In genomic region chr12:89709994-89710872, GRCh38 we compare ENCODE assay signal across 8 cellular contexts. TPM values are rescaled to one million over a fixed set of nuclear protein-coding genes. Genes with fewer than 3 reads are reported as not detected.
DNase-seq lines count a peak whose midpoint lies in the region; ATAC-seq and TF ChIP-seq lines count a peak whose summit lies in the region.

No MANE protein-coding gene starts in this region.

- no peaks in the 10 kb centered on the region for H3K36me3 ChIP-seq in GM06990 (ENCODE audit: control insufficient read depth, insufficient read depth, low read length)
- no peaks in the 10 kb centered on the region for H3K36me3 ChIP-seq in SK-N-SH (replicated peaks in 1 of 2; ENCODE audit: control insufficient read depth in 1 of 2, insufficient read depth in 2 of 2, low read length in 1 of 2)

- peak overlapping the region; percentile 74 for H3K9ac ChIP-seq in SK-N-SH

- peak overlapping the region; percentile 82 for H3K4me2 ChIP-seq in SK-N-SH

- in situ Hi-C loops in KBM-7 (cut with MboI; ENCODE audit: low pct_unique_long_range_greater_than_20kb, low sequenced_read_pairs): no loop called here

- POLR2A ChIA-PET in SK-N-SH (lab: Yijun Ruan, JAX): interaction anchor here (0.8 to 1.5 kb wide), 3 partner anchors 11 to 393 kb away, joined by 3 to 6 read pairs (median 3); no protein-coding TSS in a partner anchor

- no peaks in the 10 kb centered on the region for H3K27me3 Mint-ChIP-seq in stimulated activated memory B cell treated with anti-CD40 and anti-IgM and Interleukin-4, amounts not matched to agents 10 μg/mL and 1 μg/mL and 100 μg/mL, for 72 hours

- intact Hi-C loops in dorsolateral prefrontal cortex (cut with DNase I): loop anchor here (5.0 to 10.0 kb wide), 3 partner anchors 168 to 405 kb away; partner anchors contain the start of gene POC1B (in 1 of the 2)

- no peak for TF ChIP-seq EP300 in SK-N-SH (IDR thresholded peaks at IDR 0.05; ENCODE audit: borderline replicate concordance in 1 of 2, low read depth in 1 of 2, low read length in 1 of 2)

- H3K4me3 Mint-ChIP-seq in stimulated activated memory B cell treated with anti-CD40 and anti-IgM and Interleukin-4, amounts not matched to agents 10 μg/mL and 1 μg/mL and 100 μg/mL, for 72 hours: peak overlapping the region; percentile 94

- H4K20me1 ChIP-seq in SK-N-SH (ENCODE audit: insufficient read depth): peaks cover 12% of the 10 kb centered on the region; the same call in 1 of the 2 replicates

- DNase-seq in GM06990 (ENCODE audit: extremely low read depth, insufficient read length) (no peak), SK-N-SH (no peak), dorsolateral prefrontal cortex (peak; percentile 41 to 77 (median 61)), medulla oblongata (ENCODE audit: extremely low spot score) (peak; percentile 57), KBM-7 (no peak), kidney glomerular epithelial cell (lab: John Stamatoyannopoulos, UW) (no peak)

- peaks cover 15% of the 10 kb centered on the region for H3F3A ChIP-seq in SK-N-SH (replicated peaks; ENCODE audit: insufficient read depth)

- peak overlapping the region; percentile 79 for H3K4me3 ChIP-seq in GM06990 (replicated peaks; ENCODE audit: low read depth, low read length)
- peak overlapping the region; percentile 91 to 94 for H3K4me3 ChIP-seq in SK-N-SH (ENCODE audit: low read depth in 2 of 2, low read length in 1 of 2)
- peak overlapping the region; percentile 64 to 99 (median 91) for H3K4me3 ChIP-seq in dorsolateral prefrontal cortex

- CTCF ChIA-PET in SK-N-SH (lab: Yijun Ruan, JAX): interaction anchor here (1.4 to 1.6 kb wide), 2 partner anchors 14 to 89 kb away, joined by 4 to 5 read pairs; no protein-coding TSS in a partner anchor

- H3K4me1 Mint-ChIP-seq in stimulated activated memory B cell treated with anti-CD40 and anti-IgM and Interleukin-4, amounts not matched to agents 10 μg/mL and 1 μg/mL and 100 μg/mL, for 72 hours: peaks cover 20% of the 10 kb centered on the region

- H3K79me2 ChIP-seq in SK-N-SH (ENCODE audit: insufficient read depth): peaks cover 30% of the 10 kb centered on the region

- H2AFZ ChIP-seq in SK-N-SH (ENCODE audit: low read depth): peak overlapping the region; percentile 95

- peaks cover 0 to 2% of the 10 kb centered on the region in 2 experiments; a peak in 3 of 4 replicates for H3K4me1 ChIP-seq in SK-N-SH (ENCODE audit: control insufficient read depth in 1 of 2, insufficient read depth in 2 of 2, low read depth in 1 of 2, low read length in 1 of 2)

- peaks cover 8% of the 10 kb centered on the region for H3K9me3 Mint-ChIP-seq in stimulated activated memory B cell treated with anti-CD40 and anti-IgM and Interleukin-4, amounts not matched to agents 10 μg/mL and 1 μg/mL and 100 μg/mL, for 72 hours

- TF ChIP-seq CTCF in GM06990 (IDR thresholded peaks at IDR 0.05; ENCODE audit: insufficient read depth, low read length, poor library complexity, severe bottlenecking) (no peak), SK-N-SH (IDR thresholded peaks at IDR 0.05) (no peak), dorsolateral prefrontal cortex (IDR thresholded peaks at IDR 0.05 in 54 of 56, conservative IDR thresholded peaks at IDR 0.05 in 2 of 56; ENCODE audit: low read depth in 1 of 56, partially characterized antibody in 56 of 56) (peak in 1 of 56 donors; percentile 3)

- H3K9me2 ChIP-seq in SK-N-SH: no peaks in the 10 kb centered on the region

- peak; percentile 5 for ATAC-seq in HG02763 (IDR thresholded peaks at IDR 0.05; ENCODE audit: unreplicated experiment)
- no peak for ATAC-seq in stimulated activated memory B cell treated with anti-CD40 and anti-IgM and Interleukin-4, amounts not matched to agents 10 μg/mL and 1 μg/mL and 100 μg/mL, for 72 hours

- no peaks in the 10 kb centered on the region for H3K27me3 ChIP-seq in GM06990 (replicated peaks; ENCODE audit: control insufficient read depth, insufficient read depth, low read length)
- H3K27me3 ChIP-seq in SK-N-SH (ENCODE audit: insufficient read depth): no peaks in the 10 kb centered on the region
- no peaks in the 10 kb centered on the region for H3K27me3 ChIP-seq in dorsolateral prefrontal cortex

- H3K27ac ChIP-seq in SK-N-SH (ENCODE audit: low read depth in 2 of 2, low read length in 1 of 2) (peak overlapping the region; percentile 85 to 89), dorsolateral prefrontal cortex (peak overlapping the region; percentile 73 to 100 (median 98))

- 3% methylated on average over 24 of the region's 45 CpGs for WGBS in SK-N-SH (ENCODE audit: low lambda C conversion rate)

- no peaks in the 10 kb centered on the region for H3K9me3 ChIP-seq in SK-N-SH

- no peak; the same call in 1 of the 2 replicates for TF ChIP-seq RAD21 in SK-N-SH (IDR thresholded peaks at IDR 0.05; ENCODE audit: low read length)

- H3K27ac Mint-ChIP-seq in stimulated activated memory B cell treated with anti-CD40 and anti-IgM and Interleukin-4, amounts not matched to agents 10 μg/mL and 1 μg/mL and 100 μg/mL, for 72 hours: peak overlapping the region; percentile 98

- H3K36me3 Mint-ChIP-seq in stimulated activated memory B cell treated with anti-CD40 and anti-IgM and Interleukin-4, amounts not matched to agents 10 μg/mL and 1 μg/mL and 100 μg/mL, for 72 hours: peaks cover 27% of the 10 kb centered on the region

TF ChIP-seq in SK-N-SH, 30 proteins besides CTCF, POLR2A, EP300 and RAD21:
- TF ChIP-seq GATA2 (CRISPR knock-in tag; IDR thresholded peaks at IDR 0.05): no peak
- no peak for TF ChIP-seq REST (IDR thresholded peaks at IDR 0.05; ENCODE audit: low read depth, low read length)
- TF ChIP-seq USF1 (IDR thresholded peaks at IDR 0.05; ENCODE audit: borderline replicate concordance, low read depth): no peak
- TF ChIP-seq YY1 (IDR thresholded peaks at IDR 0.05; ENCODE audit: low read depth): 0 out of 2 replicates have a peak, but pooled peaks have one; percentile 23
- TF ChIP-seq EZH2phosphoT487 (IDR thresholded peaks at IDR 0.05; ENCODE audit: borderline replicate concordance, low read depth): no peak
- TF ChIP-seq RFX5 (IDR thresholded peaks at IDR 0.05; ENCODE audit: low read length): no peak
- no peak for TF ChIP-seq POLR2AphosphoS5 (IDR thresholded peaks at IDR 0.05; ENCODE audit: low read depth, low read length)
- TF ChIP-seq TCF12 (IDR thresholded peaks at IDR 0.05): no peak
TF ChIP-seq in SK-N-SH: peak in this region for 1.

RNA-seq across cellular contexts. Expression of gene ATP2B1, which starts 1.6 kb away (rescaled TPM):
- 2.9 and 4.3 TPM in 2 replicates for polyA plus RNA-seq in SK-N-SH (2012; rRNA removed)
- 4.8 and 6.1 TPM in 2 replicates for polyA plus RNA-seq in SK-N-SH (2012; cell fraction: cytosol; rRNA removed)
- 10.1 and 10.3 TPM in 2 replicates for polyA plus RNA-seq in SK-N-SH (2012; cell fraction: nucleus; rRNA removed)
- 100 to 1,000 TPM in 117 of 120 experiments, 10 to 100 TPM in 3; 86.2 to 415 (median 270) TPM for total RNA-seq in dorsolateral prefrontal cortex

Comparison
In these comparisons a context has a peak if more than half of its experiments do, and no peak if none do; other contexts are left out.
1. DNase-seq: peak in dorsolateral prefrontal cortex (10 of 10) and medulla oblongata (single experiment); none in GM06990 (single experiment), SK-N-SH (single experiment), KBM-7 (single experiment) and kidney glomerular epithelial cell (single experiment).
2. Peak in every context shown above with its lines, with median percentiles within 50 percentile points of each other: H3K4me3 ChIP-seq.